ENCODE assay signal across 22 cellular contexts in genomic region chr4:26785766-26786165, GRCh38.
DNase-seq lines count a peak whose midpoint lies in the region; ATAC-seq and TF ChIP-seq lines count a peak whose summit lies in the region.
"Had no signal": no experiment of that assay in that cellular context is flagged by ENCODE, and none has a peak within 500 bp of the region (broad histone marks: within the 10 kb centered on the region; RNA-seq: fewer than 3 reads in every experiment).

No MANE protein-coding gene starts in this region.

- H3K4me3 ChIP-seq in BLaER1 (no peak overlapping the region), OCI-LY7 (ENCODE audit: low read depth, low read length, poor library complexity, severe bottlenecking) (no peak overlapping the region), neutrophil (ENCODE audit: low read depth in 1 of 2, low read length in 1 of 2) (no peak overlapping the region), WERI-Rb-1 (ENCODE audit: low read depth, low read length) (no peak overlapping the region)
- H3K4me3 ChIP-seq: BLaER1 treated with 17β-estradiol and CSF1 and Interleukin-3, amounts not matched to agents 10 nM and 100 nM; GM12878; SK-N-MC had no signal

- H3K27me3 ChIP-seq in BLaER1 (no peaks in the 10 kb centered on the region), neutrophil (no peaks in the 10 kb centered on the region), WERI-Rb-1 (ENCODE audit: insufficient read depth, low read depth, severe bottlenecking) (no peaks in the 10 kb centered on the region)
- H3K27me3 ChIP-seq: BLaER1 treated with 17β-estradiol and CSF1 and Interleukin-3, amounts not matched to agents 10 nM and 100 nM had no signal

- POLR2A ChIA-PET in OCI-LY7 (lab: Charles Lee), result interaction anchor here (0.7 to 3.8 kb wide), 6 partner anchors 14 to 221 kb away, joined by 3 to 25 read pairs (median 16); no protein-coding TSS in a partner anchor

- H3K4me2 ChIP-seq in BLaER1, result peak overlapping the region; percentile 20
- no peak overlapping the region for H3K4me2 ChIP-seq in OCI-LY7 (ENCODE audit: low read length)
- H3K4me2 ChIP-seq: KMS-11 had no signal

- H3K9me3 Mint-ChIP-seq in endothelial cell (ENCODE audit: unreplicated experiment), result no peaks in the 10 kb centered on the region
- H3K9me3 Mint-ChIP-seq: CD4-positive, alpha-beta T cell had no signal

- H4K20me1 ChIP-seq in BLaER1, result no peaks in the 10 kb centered on the region
- H4K20me1 ChIP-seq in OCI-LY7 (ENCODE audit: insufficient read depth, low read length), result no peaks in the 10 kb centered on the region
- H4K20me1 ChIP-seq: BLaER1 treated with 17β-estradiol and CSF1 and Interleukin-3, amounts not matched to agents 10 nM and 100 nM had no signal

- H2AFZ ChIP-seq in OCI-LY7 (ENCODE audit: low read length), result 0 out of 2 replicates have a peak overlapping the region, but pooled peaks have one; percentile 0

- no TSS peak for BruUV-seq in OCI-LY7 (replicated peaks; lab: Mats Ljungman, UMichigan)

- H3K4me1 ChIP-seq in BLaER1 (peaks cover 65% of the 10 kb centered on the region), OCI-LY7 (ENCODE audit: insufficient read depth, low read length, poor library complexity, severe bottlenecking) (peaks cover 60% of the 10 kb centered on the region), neutrophil (ENCODE audit: control insufficient read depth in 1 of 2, insufficient read depth in 1 of 2, low read depth in 1 of 2, low read length in 1 of 2) (peaks cover 15 to 40% of the 10 kb centered on the region in 2 experiments)

- peaks cover under 1% of the 10 kb centered on the region for H3K9me3 ChIP-seq in BLaER1
- peaks cover 8% of the 10 kb centered on the region; the same call in 1 of the 2 replicates for H3K9me3 ChIP-seq in OCI-LY7 (ENCODE audit: low read length)
- no peaks in the 10 kb centered on the region for H3K9me3 ChIP-seq in neutrophil
- H3K9me3 ChIP-seq in WERI-Rb-1 (ENCODE audit: severe bottlenecking), result no peaks in the 10 kb centered on the region

- no peaks in the 10 kb centered on the region; the same call in 1 of the 2 replicates for H3K36me3 ChIP-seq in BLaER1
- peaks cover 8% of the 10 kb centered on the region; the same call in 1 of the 2 replicates for H3K36me3 ChIP-seq in OCI-LY7 (ENCODE audit: insufficient read depth, low read length)
- H3K36me3 ChIP-seq in neutrophil, result no peaks in the 10 kb centered on the region
- no peaks in the 10 kb centered on the region for H3K36me3 ChIP-seq in WERI-Rb-1
- H3K36me3 ChIP-seq: BLaER1 treated with 17β-estradiol and CSF1 and Interleukin-3, amounts not matched to agents 10 nM and 100 nM had no signal

- H3K27me3 Mint-ChIP-seq in endothelial cell (ENCODE audit: unreplicated experiment), result peaks cover 2% of the 10 kb centered on the region
- H3K27me3 Mint-ChIP-seq: CD4-positive, alpha-beta T cell had no signal

- H3K27ac Mint-ChIP-seq in endothelial cell (ENCODE audit: unreplicated experiment), result peak overlapping the region; percentile 79
- H3K27ac Mint-ChIP-seq: CD4-positive, alpha-beta T cell had no signal

- no peak for DNase-seq in OCI-LY7 (ENCODE audit: low spot score)
- DNase-seq in endothelial cell (ENCODE audit: low spot score), result no peak
- DNase-seq in activated CD4-positive, alpha-beta T cell treated with anti-CD3 and anti-CD28 coated beads for 1 hour, result no peak
- no peak for DNase-seq in WERI-Rb-1
- no peak for DNase-seq in NCI-H524 (lab: John Stamatoyannopoulos, UW)
- DNase-seq: CD4-positive, alpha-beta T cell; COR-L47; HCEC 1CT; IMR-90; NCI-H1092; NCI-H1436 treated with DMSO at 0.1 percent for 48 hours; NCI-H187 treated with DMSO at 0.1 percent for 48 hours; NCI-H446 treated with DMSO at 0.1 percent for 48 hours; NCI-H526 treated with DMSO at 0.1 percent for 48 hours; SIG-M5 had no signal

- no peaks in the 10 kb centered on the region for H3K36me3 Mint-ChIP-seq in endothelial cell (ENCODE audit: low read depth, unreplicated experiment)

- ATAC-seq in GM21737 (IDR thresholded peaks at IDR 0.05; ENCODE audit: unreplicated experiment), result no peak
- ATAC-seq: GM12878 had no signal

- no peak overlapping the region for H3K4me3 Mint-ChIP-seq in endothelial cell (ENCODE audit: unreplicated experiment)
- H3K4me3 Mint-ChIP-seq: CD4-positive, alpha-beta T cell had no signal

- no peaks in the 10 kb centered on the region for H3K79me2 ChIP-seq in OCI-LY7 (ENCODE audit: insufficient read depth, low read depth, low read length)

- intact Hi-C loops in OCI-LY7 (cut with micrococcal nuclease; ENCODE audit: unreplicated experiment), result loop anchor here (5.0 kb wide), 1 partner anchor 207 kb away; no protein-coding TSS in a partner anchor

- H3K27ac ChIP-seq in BLaER1 (no peak overlapping the region; the same call in 1 of the 2 replicates), OCI-LY7 (ENCODE audit: low read depth, low read length, poor library complexity, severe bottlenecking) (no peak overlapping the region), neutrophil (peak overlapping the region; percentile 65), WERI-Rb-1 (no peak overlapping the region)
- H3K27ac ChIP-seq: KMS-11, SK-N-MC had no signal

- peaks cover 23% of the 10 kb centered on the region for H3K4me1 Mint-ChIP-seq in endothelial cell (ENCODE audit: unreplicated experiment)

- no peak overlapping the region for H3K9ac ChIP-seq in BLaER1
- H3K9ac ChIP-seq: BLaER1 treated with 17β-estradiol and CSF1 and Interleukin-3, amounts not matched to agents 10 nM and 100 nM; KMS-11 had no signal

- TF ChIP-seq CTCF in OCI-LY7 (conservative IDR thresholded peaks at IDR 0.05; ENCODE audit: low read length) (no peak), endothelial cell (IDR thresholded peaks at IDR 0.05; ENCODE audit: unreplicated experiment) (no peak), neutrophil (IDR thresholded peaks at IDR 0.05) (no peak), WERI-Rb-1 (IDR thresholded peaks at IDR 0.05; ENCODE audit: low read depth, low read length) (no peak)

- CTCF ChIA-PET in OCI-LY7 (lab: Charles Lee; ENCODE audit: unreplicated experiment), result interaction anchor here (1.1 kb wide), 1 partner anchor 65 kb away, joined by 3 read pairs; no protein-coding TSS in a partner anchor

- H3K9me2 ChIP-seq in OCI-LY7 (ENCODE audit: insufficient read depth, low read length), result no peaks in the 10 kb centered on the region
